Comparison of ENCODE assay signal across 20 cellular contexts in genomic region chr3:119663885-119664284, GRCh38. TPM values are rescaled to one million over a fixed set of nuclear protein-coding genes. Genes with fewer than 3 reads are reported as not detected.
DNase-seq lines count a peak whose midpoint lies in the region; ATAC-seq and TF ChIP-seq lines count a peak whose summit lies in the region.
"Had no signal": no experiment of that assay in that cellular context is flagged by ENCODE, and none has a peak within 500 bp of the region (broad histone marks: within the 10 kb centered on the region; RNA-seq: fewer than 3 reads in every experiment).

No MANE protein-coding gene starts in this region.

- ATAC-seq in RWPE2 (ENCODE audit: low read depth) (0 out of 3 replicates have a peak, but pooled peaks have one; percentile 41), HG02588 (IDR thresholded peaks at IDR 0.05; ENCODE audit: unreplicated experiment) (no peak), HG02938 (IDR thresholded peaks at IDR 0.05; ENCODE audit: unreplicated experiment) (no peak)
- ATAC-seq: body of pancreas, foreskin keratinocyte had no signal

- H3K4me3 ChIP-seq in RWPE2 (ENCODE audit: severe bottlenecking) (no peak overlapping the region), fibroblast of the aortic adventitia (ENCODE audit: low read depth, low read length) (no peak overlapping the region), sigmoid colon (no peak overlapping the region)
- H3K4me3 ChIP-seq: body of pancreas, spleen had no signal

- WGBS in sigmoid colon, 2 donors: 86 to 90% methylated on average over 2 of the region's 2 CpGs

- TF ChIP-seq POLR2A in sigmoid colon (IDR thresholded peaks at IDR 0.05): no peak

- intact Hi-C loops in sigmoid colon (cut with DNase I): loop anchor here (2.0 to 5.0 kb wide), 2 partner anchors 13 to 87 kb away; partner anchors contain the start of genes ADPRH and COX17

- peaks cover 16% of the 10 kb centered on the region for H3K4me1 ChIP-seq in RWPE2 (ENCODE audit: insufficient read depth, poor library complexity, severe bottlenecking)
- peaks cover 0 to 57% (median 54%) of the 10 kb centered on the region in 4 donors for H3K4me1 ChIP-seq in sigmoid colon
- H3K4me1 ChIP-seq: foreskin keratinocyte had no signal

- peak; percentile 21 for DNase-seq in Daoy (ENCODE audit: low read depth)
- no peak for DNase-seq in RWPE2 (ENCODE audit: low spot score)
- DNase-seq in fibroblast of the aortic adventitia (ENCODE audit: low read depth): peak; percentile 52
- DNase-seq in sigmoid colon: no peak
- DNase-seq in stimulated activated CD4-positive, alpha-beta T cell treated with anti-CD3 and anti-CD28 coated beads, Interleukin-1b, Interleukin-23, amount 100 ng/mL, for 48 hours: no peak
- no peak for DNase-seq in effector CD8-positive, alpha-beta T cell (lab: John Stamatoyannopoulos, UW)
- DNase-seq: activated CD8-positive, alpha-beta memory T cell treated with anti-CD3 and anti-CD28 coated beads for 24 hours; activated gamma-delta T cell; body of pancreas; CD4-positive, alpha-beta memory T cell; foreskin keratinocyte; GF-D8; mesendoderm; NCI-H446 treated with DMSO at 0.1 percent for 48 hours; nucleus accumbens; spleen; SW 1271 had no signal

- no peak for TF ChIP-seq CTCF in RWPE2 (IDR thresholded peaks at IDR 0.05; ENCODE audit: poor library complexity, severe bottlenecking)
- TF ChIP-seq CTCF in fibroblast of the aortic adventitia (IDR thresholded peaks at IDR 0.05; ENCODE audit: insufficient read depth, low read length): no peak
- no peak for TF ChIP-seq CTCF in sigmoid colon (IDR thresholded peaks at IDR 0.05)

- H3K27ac ChIP-seq in RWPE2 (ENCODE audit: poor library complexity, severe bottlenecking) (peak overlapping the region; percentile 8), sigmoid colon (peak overlapping the region; percentile 70 to 91 (median 89))
- H3K27ac ChIP-seq: body of pancreas, foreskin keratinocyte had no signal

- H3K36me3 ChIP-seq in RWPE2 (ENCODE audit: low read depth) (peaks cover 4% of the 10 kb centered on the region), sigmoid colon (peaks cover 0 to 5% (median 0%) of the 10 kb centered on the region in 4 donors)

- H3K9me3 ChIP-seq in RWPE2 (ENCODE audit: severe bottlenecking): no peaks in the 10 kb centered on the region
- no peaks in the 10 kb centered on the region for H3K9me3 ChIP-seq in sigmoid colon
- H3K9me3 ChIP-seq: body of pancreas, spleen had no signal

- H3K27me3 ChIP-seq in RWPE2 (ENCODE audit: insufficient read depth, poor library complexity, severe bottlenecking) (no peaks in the 10 kb centered on the region), sigmoid colon (no peaks in the 10 kb centered on the region)
- H3K27me3 ChIP-seq: body of pancreas, foreskin keratinocyte, spleen had no signal

- no peak for TF ChIP-seq EP300 in sigmoid colon (IDR thresholded peaks at IDR 0.05)

RNA-seq across cellular contexts. Expression of gene POPDC2, which starts 3.5 kb away (rescaled TPM):
- total RNA-seq in Daoy (2014; rRNA removed; shearing (Covaris generic)): 0.17 TPM in 1 of 2 replicates, not detected in the other
- 0.27 and 1.6 TPM in 2 replicates for total RNA-seq in fibroblast of the aortic adventitia (ENCODE audit: low replicate concordance)
- total RNA-seq in sigmoid colon: 100 to 1,000 TPM in 3 of 4 donors, 10 to 100 TPM in 1; 86.6 to 203 (median 169) TPM
- 10 to 100 TPM in 1 of 3 donors, 1 to 10 TPM in 2; 1.2 to 13.1 (median 3.6) TPM for polyA plus RNA-seq in sigmoid colon

RNA-seq across cellular contexts. Expression of gene COX17, which starts 13.3 kb away (rescaled TPM):
- total RNA-seq in Daoy (2014; rRNA removed; shearing (Covaris generic)): 35.9 and 62.8 TPM in 2 replicates
- total RNA-seq in fibroblast of the aortic adventitia (ENCODE audit: low replicate concordance) (17.0 and 18.0 TPM in 2 replicates), sigmoid colon (10 to 100 TPM; 19.0 to 61.4 (median 42.4) TPM)
- 100 to 1,000 TPM; 125 to 267 (median 241) TPM for polyA plus RNA-seq in sigmoid colon

RNA-seq across cellular contexts. Expression of gene CFAP91, which starts 38.9 kb away (rescaled TPM):
- 1.8 and 2.0 TPM in 2 replicates for total RNA-seq in Daoy (2014; rRNA removed; shearing (Covaris generic))
- total RNA-seq in fibroblast of the aortic adventitia (ENCODE audit: low replicate concordance): 0.81 and 0.98 TPM in 2 replicates
- total RNA-seq in sigmoid colon: 10 to 100 TPM in 2 of 4 donors, 1 to 10 TPM in 2; 1.4 to 11.8 (median 8.8) TPM
- polyA plus RNA-seq in sigmoid colon: 1 to 10 TPM in 1 of 3 donors, under 1 TPM in 2; 0.39 to 1.2 (median 0.92) TPM
- total RNA-seq: OCI-LY7 had no signal

Comparison
In these comparisons a context has a peak if more than half of its experiments do, and no peak if none do; other contexts are left out.
1. DNase-seq: peak in Daoy (single experiment) and fibroblast of the aortic adventitia (single experiment); none in RWPE2 (single experiment), sigmoid colon (single experiment), stimulated activated CD4-positive, alpha-beta T cell treated with anti-CD3 and anti-CD28 coated beads, Interleukin-1b, Interleukin-23, amount 100 ng/mL, for 48 hours (single experiment) and effector CD8-positive, alpha-beta T cell (single experiment).
2. RNA of gene POPDC2, which starts 3.5 kb away (total RNA-seq): 86.6 to 203 TPM in sigmoid colon; 0.27 to 1.6 TPM in fibroblast of the aortic adventitia and 0.17 TPM in Daoy; every median in the first group is over 10 times any median in the second.